14 cellular contexts compared by ENCODE assay signal in genomic region chr4:13701937-13702446, GRCh38.
DNase-seq lines count a peak whose midpoint lies in the region; ATAC-seq and TF ChIP-seq lines count a peak whose summit lies in the region.
"Had no signal": no experiment of that assay in that cellular context is flagged by ENCODE, and none has a peak within 500 bp of the region (broad histone marks: within the 10 kb centered on the region; RNA-seq: fewer than 3 reads in every experiment).

No MANE protein-coding gene starts in this region.

- H3K36me3 Mint-ChIP-seq in nephron (ENCODE audit: low read depth), result no peaks in the 10 kb centered on the region
- H3K36me3 Mint-ChIP-seq: activated naive CD4-positive, alpha-beta T cell treated with anti-CD3 and anti-CD28 coated beads, Interleukin-2, amount 10 ng/mL, durations not matched to agents 7 days and 5 days had no signal

- H3K27me3 Mint-ChIP-seq in nephron (ENCODE audit: low read depth), result no peaks in the 10 kb centered on the region
- H3K27me3 Mint-ChIP-seq: activated naive CD4-positive, alpha-beta T cell treated with anti-CD3 and anti-CD28 coated beads, Interleukin-2, amount 10 ng/mL, durations not matched to agents 7 days and 5 days had no signal

- H3K9me3 Mint-ChIP-seq in nephron, result no peaks in the 10 kb centered on the region
- H3K9me3 Mint-ChIP-seq: activated naive CD4-positive, alpha-beta T cell treated with anti-CD3 and anti-CD28 coated beads, Interleukin-2, amount 10 ng/mL, durations not matched to agents 7 days and 5 days had no signal

- H3K4me1 Mint-ChIP-seq in nephron, result peaks cover 11% of the 10 kb centered on the region
- H3K4me1 Mint-ChIP-seq: activated naive CD4-positive, alpha-beta T cell treated with anti-CD3 and anti-CD28 coated beads, Interleukin-2, amount 10 ng/mL, durations not matched to agents 7 days and 5 days had no signal

- peak overlapping the region; percentile 43 to 80 (median 53) for H3K27ac Mint-ChIP-seq in nephron
- H3K27ac Mint-ChIP-seq: activated naive CD4-positive, alpha-beta T cell treated with anti-CD3 and anti-CD28 coated beads, Interleukin-2, amount 10 ng/mL, durations not matched to agents 7 days and 5 days had no signal

- no peak for TF ChIP-seq CTCF in nephron (IDR thresholded peaks at IDR 0.05; ENCODE audit: unreplicated experiment in 3 of 3)

- ATAC-seq in HG02763 (IDR thresholded peaks at IDR 0.05; ENCODE audit: unreplicated experiment) (no peak), HG03095 (IDR thresholded peaks at IDR 0.05; ENCODE audit: unreplicated experiment) (no peak)

- H3K27ac ChIP-seq in caudate nucleus (ENCODE audit: low read depth, low read length), result no peak overlapping the region
- H3K27ac ChIP-seq: testis had no signal

- no peak overlapping the region for H3K4me3 Mint-ChIP-seq in nephron
- H3K4me3 Mint-ChIP-seq: activated naive CD4-positive, alpha-beta T cell treated with anti-CD3 and anti-CD28 coated beads, Interleukin-2, amount 10 ng/mL, durations not matched to agents 7 days and 5 days had no signal

- DNase-seq in Daoy (ENCODE audit: low read depth) (peak; percentile 43), NOMO-1 treated with DMSO at 0.1 percent for 48 hours (lab: John Stamatoyannopoulos, UW; ENCODE audit: unreplicated experiment) (peak; percentile 79), dedifferentiated amniotic fluid mesenchymal stem cell (ENCODE audit: extremely low spot score) (peak; percentile 64), NCI-H1417 (lab: John Stamatoyannopoulos, UW) (no peak), caudate nucleus (lab: John Stamatoyannopoulos, UW) (no peak)
- DNase-seq: activated CD4-positive, CD25-positive, alpha-beta regulatory T cell treated with anti-CD3 and anti-CD28 coated beads, Interleukin-2, amount 50 U/mL, for 72 hours; activated naive CD4-positive, alpha-beta T cell treated with anti-CD3 and anti-CD28 coated beads, Interleukin-2, amount 10 ng/mL, durations not matched to agents 7 days and 5 days; effector memory CD4-positive, alpha-beta T cell; NCI-H1092; occipital lobe; testis had no signal

Comparison
In these comparisons a context has a peak if more than half of its experiments do, and no peak if none do; other contexts are left out.
1. DNase-seq: peak in Daoy (single experiment), NOMO-1 treated with DMSO at 0.1 percent for 48 hours (single experiment) and dedifferentiated amniotic fluid mesenchymal stem cell (single experiment); none in NCI-H1417 (0 of 3) and caudate nucleus (0 of 61).